ENCODE assay signal across 8 cellular contexts in the genomic region with DNA sequence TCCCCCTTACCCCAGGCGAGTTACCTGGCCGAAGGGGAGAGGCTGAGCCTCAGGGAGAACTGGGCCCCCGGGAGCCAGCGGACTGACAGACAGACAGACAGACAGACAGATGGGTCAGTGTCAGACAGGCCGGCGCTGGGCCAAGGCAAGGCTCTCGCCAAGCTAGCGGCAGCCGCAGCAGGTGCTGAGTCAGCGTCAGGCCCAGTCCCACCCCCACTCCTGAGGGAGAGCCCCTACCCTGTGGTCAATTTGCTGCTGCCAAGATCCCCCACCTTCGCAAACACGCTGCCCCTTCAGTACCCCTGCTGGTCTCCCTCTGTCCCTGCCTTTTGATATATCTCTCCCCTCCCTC. TPM values are rescaled to one million over a fixed set of nuclear protein-coding genes. Genes with fewer than 3 reads are reported as not detected.
DNase-seq lines count a peak whose midpoint lies in the region; ATAC-seq and TF ChIP-seq lines count a peak whose summit lies in the region.

No MANE protein-coding gene starts in this region.

- ATAC-seq in activated naive CD8-positive, alpha-beta T cell treated with anti-CD3 and anti-CD28 coated beads, Interleukin-2, amount 10 ng/mL, durations not matched to agents 7 days and 5 days (ENCODE audit: low read depth) = no peak
- ATAC-seq in GM18873 (IDR thresholded peaks at IDR 0.05; ENCODE audit: low FRiP score, unreplicated experiment) (no peak), T-cell (replicated peaks in 1 of 4) (no peak), HG02840 (IDR thresholded peaks at IDR 0.05; ENCODE audit: low FRiP score, unreplicated experiment) (no peak)

- peak overlapping the region; percentile 96 for H3K4me3 Mint-ChIP-seq in activated naive CD8-positive, alpha-beta T cell treated with anti-CD3 and anti-CD28 coated beads, Interleukin-2, amount 10 ng/mL, durations not matched to agents 7 days and 5 days
- peak overlapping the region in 1 of 3 donors; percentile 89 for H3K4me3 Mint-ChIP-seq in T-cell

- no peaks in the 10 kb centered on the region for H3K9me3 Mint-ChIP-seq in activated naive CD8-positive, alpha-beta T cell treated with anti-CD3 and anti-CD28 coated beads, Interleukin-2, amount 10 ng/mL, durations not matched to agents 7 days and 5 days
- H3K9me3 Mint-ChIP-seq in T-cell = no peaks in the 10 kb centered on the region

- CTCF ChIA-PET in AG04450 (lab: Charles Lee) (interaction anchor here (0.6 kb wide), 3 partner anchors 8 to 55 kb away, joined by 3 to 6 read pairs (median 4); no protein-coding TSS in a partner anchor), T-cell (lab: Charles Lee) (interaction anchor here (0.7 to 1.6 kb wide), 3 partner anchors 10 to 74 kb away, joined by 4 to 10 read pairs (median 5); no protein-coding TSS in a partner anchor)

- H3K27ac ChIP-seq in AG04450 (ENCODE audit: low read depth, low read length) = no peak overlapping the region

- POLR2A ChIA-PET in AG04450 (lab: Yijun Ruan, JAX) (interaction anchor here (0.6 to 1.0 kb wide), 2 partner anchors 35 to 37 kb away, joined by 3 to 4 read pairs; no protein-coding TSS in a partner anchor), T-cell (lab: Charles Lee) (interaction anchor here in 1 of 2 donors (0.6 to 1.0 kb wide), 4 partner anchors 40 to 120 kb away, joined by 4 to 8 read pairs (median 6); a partner anchor contains a TSS)
- POLR2A ChIA-PET in activated naive CD8-positive, alpha-beta T cell treated with anti-CD3 and anti-CD28 coated beads, Interleukin-2, amount 10 ng/mL, durations not matched to agents 7 days and 5 days (lab: Charles Lee) = interaction anchor here (0.7 to 7.9 kb wide), 11 partner anchors 12 to 247 kb away, joined by 3 to 60 read pairs (median 7); a partner anchor contains a TSS

- peaks cover 31% of the 10 kb centered on the region for H3K27me3 ChIP-seq in AG04450 (ENCODE audit: control insufficient read depth, insufficient read depth, low read length)

- TF ChIP-seq CTCF in AG04450 (IDR thresholded peaks at IDR 0.05; ENCODE audit: low read depth, low read length) = no peak

- DNase-seq in AG04450 (ENCODE audit: low read depth, low spot score) (no peak), HCEC 1CT (peak; percentile 35), kidney glomerular epithelial cell (lab: John Stamatoyannopoulos, UW) (peak; percentile 33), T-cell (no peak), DMS114 treated with DMSO at 0.1 percent for 48 hours (lab: John Stamatoyannopoulos, UW; ENCODE audit: unreplicated experiment) (no peak)
- no peak for DNase-seq in activated naive CD8-positive, alpha-beta T cell treated with anti-CD3 and anti-CD28 coated beads, Interleukin-2, amount 10 ng/mL, durations not matched to agents 7 days and 5 days

- H3K4me3 ChIP-seq in AG04450 (ENCODE audit: low read depth, low read length) = peak overlapping the region; percentile 56

- H3K27ac Mint-ChIP-seq in activated naive CD8-positive, alpha-beta T cell treated with anti-CD3 and anti-CD28 coated beads, Interleukin-2, amount 10 ng/mL, durations not matched to agents 7 days and 5 days = no peak overlapping the region
- no peak overlapping the region for H3K27ac Mint-ChIP-seq in T-cell

- H3K27me3 Mint-ChIP-seq in activated naive CD8-positive, alpha-beta T cell treated with anti-CD3 and anti-CD28 coated beads, Interleukin-2, amount 10 ng/mL, durations not matched to agents 7 days and 5 days = peaks cover 14% of the 10 kb centered on the region
- peaks cover 36 to 63% of the 10 kb centered on the region in 2 donors for H3K27me3 Mint-ChIP-seq in T-cell

- peaks cover 32% of the 10 kb centered on the region for H3K4me1 Mint-ChIP-seq in activated naive CD8-positive, alpha-beta T cell treated with anti-CD3 and anti-CD28 coated beads, Interleukin-2, amount 10 ng/mL, durations not matched to agents 7 days and 5 days
- peaks cover 48 to 55% (median 50%) of the 10 kb centered on the region in 3 donors for H3K4me1 Mint-ChIP-seq in T-cell

- peaks cover 4% of the 10 kb centered on the region; the same call in 1 of the 2 replicates for H3K9me3 ChIP-seq in AG04450 (ENCODE audit: control insufficient read depth, insufficient read depth, low read length)

- H3K36me3 Mint-ChIP-seq in activated naive CD8-positive, alpha-beta T cell treated with anti-CD3 and anti-CD28 coated beads, Interleukin-2, amount 10 ng/mL, durations not matched to agents 7 days and 5 days = peaks cover 18% of the 10 kb centered on the region
- no peaks in the 10 kb centered on the region for H3K36me3 Mint-ChIP-seq in T-cell

RNA-seq across cellular contexts. Expression of a gene that starts 1.5 kb away (rescaled TPM):
- polyA plus RNA-seq in AG04450 (2011; rRNA removed) = 0.58 and 0.63 TPM in 2 replicates
- polyA minus RNA-seq in AG04450 (2011; rRNA and poly(A)+ RNA removed) = 0.28 and 0.39 TPM in 2 replicates
- 10 to 100 TPM; 25.4 to 28.5 TPM for total RNA-seq in activated naive CD8-positive, alpha-beta T cell treated with anti-CD3 and anti-CD28 coated beads, Interleukin-2, amount 10 ng/mL, durations not matched to agents 7 days and 5 days
- 1 to 10 TPM; 2.4 to 4.2 (median 3.3) TPM for total RNA-seq in T-cell

RNA-seq across cellular contexts. Expression of a gene that starts 4.1 kb away (rescaled TPM):
- polyA plus RNA-seq in AG04450 (2011; rRNA removed) = 5.3 and 6.3 TPM in 2 replicates
- polyA minus RNA-seq in AG04450 (2011; rRNA and poly(A)+ RNA removed) = 2.9 and 4.2 TPM in 2 replicates
- 10 to 100 TPM; 15.2 to 15.7 TPM for total RNA-seq in activated naive CD8-positive, alpha-beta T cell treated with anti-CD3 and anti-CD28 coated beads, Interleukin-2, amount 10 ng/mL, durations not matched to agents 7 days and 5 days
- 10 to 100 TPM in 3 of 5 donors, 1 to 10 TPM in 2; 6.6 to 12.0 (median 11.0) TPM for total RNA-seq in T-cell

RNA-seq across cellular contexts. Expression of a gene that starts 5.6 kb away (rescaled TPM):
- 1.0 and 1.1 TPM in 2 replicates for polyA plus RNA-seq in AG04450 (2011; rRNA removed)
- 1.0 and 1.8 TPM in 2 replicates for polyA minus RNA-seq in AG04450 (2011; rRNA and poly(A)+ RNA removed)
- total RNA-seq in activated naive CD8-positive, alpha-beta T cell treated with anti-CD3 and anti-CD28 coated beads, Interleukin-2, amount 10 ng/mL, durations not matched to agents 7 days and 5 days = 10 to 100 TPM; 15.7 to 17.7 TPM
- 10 to 100 TPM in 3 of 5 donors, 1 to 10 TPM in 2; 8.8 to 26.9 (median 23.5) TPM for total RNA-seq in T-cell

RNA-seq across cellular contexts. Expression of a gene that starts 12.1 kb away (rescaled TPM):
- not detected in 2 replicates for polyA plus RNA-seq in AG04450 (2011; rRNA removed)
- polyA minus RNA-seq in AG04450 (2011; rRNA and poly(A)+ RNA removed) = 0.05 TPM in 1 of 2 replicates, not detected in the other
- not detected for total RNA-seq in activated naive CD8-positive, alpha-beta T cell treated with anti-CD3 and anti-CD28 coated beads, Interleukin-2, amount 10 ng/mL, durations not matched to agents 7 days and 5 days
- not detected for total RNA-seq in T-cell

RNA-seq across cellular contexts. Expression of a gene that starts 15.4 kb away (rescaled TPM):
- not detected in 2 replicates for polyA plus RNA-seq in AG04450 (2011; rRNA removed)
- not detected in 2 replicates for polyA minus RNA-seq in AG04450 (2011; rRNA and poly(A)+ RNA removed)
- total RNA-seq in activated naive CD8-positive, alpha-beta T cell treated with anti-CD3 and anti-CD28 coated beads, Interleukin-2, amount 10 ng/mL, durations not matched to agents 7 days and 5 days = not detected
- not detected for total RNA-seq in T-cell

Comparison
In these comparisons a context has a peak if more than half of its experiments do, and no peak if none do; other contexts are left out.
1. DNase-seq: peak in HCEC 1CT (single experiment) and kidney glomerular epithelial cell (single experiment); none in AG04450 (single experiment), activated naive CD8-positive, alpha-beta T cell treated with anti-CD3 and anti-CD28 coated beads, Interleukin-2, amount 10 ng/mL, durations not matched to agents 7 days and 5 days (single experiment), T-cell (0 of 34) and DMS114 treated with DMSO at 0.1 percent for 48 hours (single experiment).
2. RNA of a gene that starts 1.5 kb away (total RNA-seq): 25.4 to 28.5 TPM in activated naive CD8-positive, alpha-beta T cell treated with anti-CD3 and anti-CD28 coated beads, Interleukin-2, amount 10 ng/mL, durations not matched to agents 7 days and 5 days; 2.4 to 4.2 TPM in T-cell; every median in the first group is over 4 times any median in the second.